Comparison of ENCODE assay signal across 1 cellular context in genomic region chr3:126728680-126729079, GRCh38.
TF ChIP-seq lines count a peak whose summit lies in the region.

No MANE protein-coding gene starts in this region.

TF ChIP-seq in A549, 52 proteins besides CTCF, POLR2A, EP300 and RAD21 (continued from another document):
- no peak for TF ChIP-seq SMC3 (IDR thresholded peaks at IDR 0.05)
